In the genomic region with DNA sequence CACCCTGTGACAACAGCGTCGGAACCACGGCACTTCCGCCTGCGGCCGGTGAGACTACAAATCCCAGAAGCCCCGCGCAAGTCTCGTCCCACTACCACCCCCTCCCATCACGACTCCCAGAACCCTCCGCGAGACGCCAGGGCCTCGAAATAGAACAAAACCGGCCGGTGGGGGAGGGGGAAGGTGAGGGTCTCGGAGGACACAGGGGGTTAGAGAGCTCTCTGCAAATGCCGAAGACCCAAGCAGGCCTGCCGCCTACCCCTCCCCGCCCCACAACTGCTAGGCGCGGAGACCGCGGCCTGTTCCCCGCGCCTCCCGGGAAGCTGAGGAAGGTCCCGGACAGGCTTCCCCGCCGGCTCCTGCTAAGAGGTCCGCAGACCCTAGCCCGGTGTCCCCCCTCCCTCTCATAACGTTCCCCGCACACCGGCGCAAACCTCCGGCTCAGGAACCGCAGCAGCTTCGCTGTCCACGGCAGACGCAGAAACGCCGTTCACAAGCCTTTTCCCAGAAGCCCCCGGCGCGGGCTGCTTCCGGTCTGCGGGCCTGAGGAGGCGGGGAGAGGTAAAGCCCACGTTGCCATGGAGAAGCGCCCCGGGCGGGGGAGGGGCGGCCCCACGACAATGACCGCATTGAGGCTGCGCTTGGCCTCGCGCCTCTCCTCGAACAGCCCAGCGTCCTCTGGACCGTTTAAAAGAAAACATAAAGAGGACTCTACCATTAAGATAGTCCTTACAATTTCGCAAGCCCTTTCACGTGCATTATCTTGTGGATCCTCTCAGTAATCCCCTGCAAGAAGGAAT, we compare ENCODE assay signal across 8 cellular contexts.
A peak's percentile ranks its signal among the peaks of the same experiment; 100 is the strongest.
DNase-seq lines count a peak whose midpoint lies in the region; ATAC-seq and TF ChIP-seq lines count a peak whose summit lies in the region.

Gene ZNF24 (minus strand): TSS at position 485 of the 800 bp plus-strand sequence. CDS start 3,770 bp downstream, outside the sequence.

- DNase-seq in AG09319 (ENCODE audit: extremely low read depth, low read depth) (peak; percentile 80), NCI-H446 treated with DMSO at 0.1 percent for 48 hours (lab: John Stamatoyannopoulos, UW) (peak; percentile 80), cerebellar cortex (ENCODE audit: low spot score) (peak; percentile 96), islet precursor cell (peak; percentile 96)
- DNase-seq in stimulated activated CD4-positive, alpha-beta T cell treated with anti-CD3 and anti-CD28 coated beads, Interleukin-12 subunit alpha, Interleukin-12 subunit beta, amount 100 ng/mL, for 48 hours (ENCODE audit: low read depth in 2 of 3, low spot score in 1 of 3): peak; percentile 83 to 92 (median 85)

- ATAC-seq in GM19035 (IDR thresholded peaks at IDR 0.05; ENCODE audit: unreplicated experiment) (peak; percentile 95), HG03354 (IDR thresholded peaks at IDR 0.05; ENCODE audit: poor library complexity, severe bottlenecking, unreplicated experiment) (peak; percentile 92)
- peak; percentile 89 to 91 for ATAC-seq in activated CD4-positive, CD25-positive, alpha-beta regulatory T cell treated with anti-CD3 and anti-CD28 coated beads, Interleukin-2, amount 50 U/mL, for 24 hours

- TF ChIP-seq CTCF in AG09319 (IDR thresholded peaks at IDR 0.05; ENCODE audit: low read depth, low read length): no peak

Comparison
In these comparisons a context has a peak if more than half of its experiments do, and no peak if none do; other contexts are left out.
1. Peak in every context shown above with its lines: DNase-seq and ATAC-seq.